16 cellular contexts compared by ENCODE assay signal in genomic region chr2:127356531-127356930, GRCh38. TPM values are rescaled to one million over a fixed set of nuclear protein-coding genes. Genes with fewer than 3 reads are reported as not detected.
DNase-seq lines count a peak whose midpoint lies in the region; ATAC-seq and TF ChIP-seq lines count a peak whose summit lies in the region.
"Had no signal": no experiment of that assay in that cellular context is flagged by ENCODE, and none has a peak within 500 bp of the region (broad histone marks: within the 10 kb centered on the region; RNA-seq: fewer than 3 reads in every experiment).

No MANE protein-coding gene starts in this region.

- no peak overlapping the region for H3K4me3 Mint-ChIP-seq in memory B cell
- H3K4me3 Mint-ChIP-seq: B cell; CD8-positive, alpha-beta T cell; H9 had no signal

- peaks cover 42% of the 10 kb centered on the region for H3K4me1 Mint-ChIP-seq in memory B cell

- peak overlapping the region; percentile 31 for H3K27ac Mint-ChIP-seq in memory B cell
- H3K27ac Mint-ChIP-seq: CD8-positive, alpha-beta T cell had no signal

- no peak overlapping the region for H2AFZ ChIP-seq in OCI-LY7 (ENCODE audit: low read length)

- intact Hi-C loops in OCI-LY7 (cut with micrococcal nuclease; ENCODE audit: unreplicated experiment) (no loop called here), posterior cingulate gyrus (cut with DNase I) (no loop called here)

- H3K4me1 ChIP-seq in OCI-LY7 (ENCODE audit: insufficient read depth, low read length, poor library complexity, severe bottlenecking): no peaks in the 10 kb centered on the region

- no peaks in the 10 kb centered on the region for H3K9me2 ChIP-seq in OCI-LY7 (ENCODE audit: insufficient read depth, low read length)

- no peak for TF ChIP-seq CTCF in AG10803 (conservative IDR thresholded peaks at IDR 0.05; ENCODE audit: low read length)
- TF ChIP-seq CTCF in OCI-LY7 (conservative IDR thresholded peaks at IDR 0.05; ENCODE audit: low read length): no peak
- TF ChIP-seq CTCF in GM10266 (IDR thresholded peaks at IDR 0.05; ENCODE audit: control insufficient read depth, insufficient read depth, low read depth, missing control alignments): no peak

- H3K79me2 ChIP-seq in OCI-LY7 (ENCODE audit: insufficient read depth, low read depth, low read length): peaks cover 73% of the 10 kb centered on the region

- DNase-seq in AG10803 (ENCODE audit: low read depth) (peak; percentile 5), OCI-LY7 (ENCODE audit: low spot score) (no peak), fibroblast of gingiva (ENCODE audit: low read depth) (peak; percentile 26), memory B cell (ENCODE audit: low spot score in 2 of 2) (no peak), GM10266 (ENCODE audit: extremely low spot score) (no peak), occipital lobe (lab: John Stamatoyannopoulos, UW) (no peak), posterior cingulate gyrus (no peak)
- DNase-seq: 8988T; Calu3; CD8-positive, alpha-beta T cell; DND-41; EL; H9 had no signal

- H3K4me2 ChIP-seq in OCI-LY7 (ENCODE audit: low read length): no peak overlapping the region
- H3K4me2 ChIP-seq: BLaER1 treated with 17β-estradiol and CSF1 and Interleukin-3, amounts not matched to agents 10 nM and 100 nM had no signal

- no peak overlapping the region for H3K27ac ChIP-seq in OCI-LY7 (ENCODE audit: low read depth, low read length, poor library complexity, severe bottlenecking)
- H3K27ac ChIP-seq: BLaER1 treated with 17β-estradiol and CSF1 and Interleukin-3, amounts not matched to agents 10 nM and 100 nM; HL-60 had no signal

- H3K36me3 Mint-ChIP-seq in memory B cell: peaks cover 9% of the 10 kb centered on the region

- POLR2A ChIA-PET in OCI-LY7 (lab: Charles Lee): interaction anchor here (1.1 kb wide), 1 partner anchor 25 kb away, joined by 4 read pairs; no protein-coding TSS in a partner anchor

- H3K36me3 ChIP-seq in OCI-LY7 (ENCODE audit: insufficient read depth, low read length): peaks cover 23% of the 10 kb centered on the region

- H3K9me3 Mint-ChIP-seq in memory B cell: no peaks in the 10 kb centered on the region
- H3K9me3 Mint-ChIP-seq: CD8-positive, alpha-beta T cell had no signal

- H4K20me1 ChIP-seq in OCI-LY7 (ENCODE audit: insufficient read depth, low read length): no peaks in the 10 kb centered on the region; the same call in none of the 2 replicates

- H3K4me3 ChIP-seq in AG10803 (ENCODE audit: low read length): no peak overlapping the region
- no peak overlapping the region for H3K4me3 ChIP-seq in OCI-LY7 (ENCODE audit: low read depth, low read length, poor library complexity, severe bottlenecking)
- H3K4me3 ChIP-seq: BLaER1 treated with 17β-estradiol and CSF1 and Interleukin-3, amounts not matched to agents 10 nM and 100 nM had no signal

- no peak for ATAC-seq in memory B cell (ENCODE audit: low read depth)
- ATAC-seq: CD8-positive, alpha-beta T cell had no signal

- CTCF ChIA-PET in OCI-LY7 (lab: Charles Lee; ENCODE audit: unreplicated experiment): no interaction called here

- BruUV-seq in OCI-LY7 (replicated peaks; lab: Mats Ljungman, UMichigan): TSS peak; percentile 10

- H3K9me3 ChIP-seq in OCI-LY7 (ENCODE audit: low read length): peaks cover 20% of the 10 kb centered on the region; the same call in 1 of the 2 replicates

- H3K27me3 Mint-ChIP-seq in memory B cell: no peaks in the 10 kb centered on the region
- H3K27me3 Mint-ChIP-seq: B cell had no signal

RNA-seq across cellular contexts. Expression of gene MAP3K2, which starts 31.2 kb away (rescaled TPM):
- total RNA-seq in OCI-LY7 (2014; rRNA removed; shearing (Covaris generic)): 33.2 and 47.5 TPM in 2 replicates
- 52.5 and 55.9 TPM in 2 replicates for total RNA-seq in OCI-LY7 (2022)
- 62.1 TPM for total RNA-seq in occipital lobe

Comparison
In these comparisons a context has a peak if more than half of its experiments do, and no peak if none do; other contexts are left out.
1. DNase-seq: peak in AG10803 (single experiment) and fibroblast of gingiva (single experiment); none in OCI-LY7 (single experiment), memory B cell (0 of 2), GM10266 (single experiment), occipital lobe (single experiment) and posterior cingulate gyrus (0 of 10).